18 cellular contexts compared by ENCODE assay signal in genomic region chr5:64180661-64181343, GRCh38. TPM values are rescaled to one million over a fixed set of nuclear protein-coding genes. Genes with fewer than 3 reads are reported as not detected.
DNase-seq lines count a peak whose midpoint lies in the region; ATAC-seq, FAIRE-seq and TF ChIP-seq lines count a peak whose summit lies in the region.
"Had no signal": no experiment of that assay in that cellular context is flagged by ENCODE, and none has a peak within 500 bp of the region (broad histone marks: within the 10 kb centered on the region; RNA-seq: fewer than 3 reads in every experiment).

No MANE protein-coding gene starts in this region.

- no peaks in the 10 kb centered on the region for H3K79me2 ChIP-seq in GM12878 (ENCODE audit: control insufficient read depth, insufficient read depth, low read length)

- ATAC-seq in GM12878: peak; percentile 24
- ATAC-seq in heart right ventricle: peak in 4 of 8 donors; percentile 38 to 75 (median 70)
- no peak for ATAC-seq in GM21381 (IDR thresholded peaks at IDR 0.05; ENCODE audit: unreplicated experiment)
- no peak for ATAC-seq in activated CD4-positive, CD25-positive, alpha-beta regulatory T cell treated with anti-CD3 and anti-CD28 coated beads, Interleukin-2, amount 50 U/mL, for 24 hours

- RAD21 ChIA-PET in GM12878 (lab: Charles Lee; ENCODE audit: unreplicated experiment): interaction anchor here (0.8 to 1.4 kb wide), 8 partner anchors 15 to 49 kb away, joined by 3 to 6 read pairs (median 3); no protein-coding TSS in a partner anchor

- POLR2A ChIA-PET in GM12878 (lab: Charles Lee): interaction anchor here (1.0 to 1.3 kb wide), 2 partner anchors 19 to 24 kb away, joined by 3 to 4 read pairs; no protein-coding TSS in a partner anchor

- DNase-seq in H4 (ENCODE audit: low spot score) (peak; percentile 15), GM12878 (ENCODE audit: low read depth, low spot score) (no peak), heart right ventricle (no peak), NOMO-1 (lab: John Stamatoyannopoulos, UW; ENCODE audit: unreplicated experiment in 2 of 2) (no peak), SKM-1 (lab: John Stamatoyannopoulos, UW; ENCODE audit: unreplicated experiment) (no peak)
- DNase-seq: activated naive CD4-positive, alpha-beta T cell treated with anti-CD3 and anti-CD28 coated beads, Interleukin-2, amount 50 U/mL, for 16 hours; cerebellar nuclear complex; DND-41; NCI-H2029; SK-N-SH; stimulated activated CD4-positive, alpha-beta T cell treated with anti-CD3 and anti-CD28 coated beads, Interleukin-2, amount 100 ng/mL, for 48 hours had no signal

- SMC1A ChIA-PET in GM12878 (lab: Charles Lee; ENCODE audit: uncharacterized antibody, unreplicated experiment): interaction anchor here (0.7 to 4.5 kb wide), 11 partner anchors 8 to 1420 kb away, joined by 3 to 21 read pairs (median 5); no protein-coding TSS in a partner anchor

- no peak for TF ChIP-seq EP300 in GM12878 (IDR thresholded peaks at IDR 0.05; ENCODE audit: borderline replicate concordance in 1 of 2, control insufficient read depth in 1 of 2, low read depth in 2 of 2, low read length in 2 of 2)

- H4K20me1 ChIP-seq in GM12878 (ENCODE audit: control insufficient read depth, insufficient read depth): no peaks in the 10 kb centered on the region
- H4K20me1 ChIP-seq: BLaER1 had no signal

- TF ChIP-seq POLR2A in GM12878 (IDR thresholded peaks at IDR 0.05; ENCODE audit: low read depth, low read length): no peak

- no peak overlapping the region for H2AFZ ChIP-seq in GM12878 (ENCODE audit: control insufficient read depth, low read depth, low read length)

- H3K4me3 ChIP-seq in GM12878: no peak overlapping the region
- H3K4me3 ChIP-seq in heart right ventricle: peak overlapping the region in 1 of 10 donors; percentile 0
- H3K4me3 ChIP-seq in skeletal muscle satellite cell (ENCODE audit: low read length): no peak overlapping the region
- H3K4me3 ChIP-seq: BLaER1, HAP-1 had no signal

- H3K4me1 ChIP-seq in GM12878 (ENCODE audit: control insufficient read depth, insufficient read depth, low read length): no peaks in the 10 kb centered on the region
- peaks cover 0 to 35% (median 8%) of the 10 kb centered on the region in 9 donors for H3K4me1 ChIP-seq in heart right ventricle
- H3K4me1 ChIP-seq in skeletal muscle satellite cell (ENCODE audit: control insufficient read depth, insufficient read depth, low read length): peaks cover 4% of the 10 kb centered on the region
- H3K4me1 ChIP-seq: BLaER1, HAP-1 had no signal

- H3K27me3 ChIP-seq in GM12878 (replicated peaks in 1 of 2; ENCODE audit: control insufficient read depth in 2 of 2, insufficient read depth in 2 of 2, low read length in 1 of 2) (no peaks in the 10 kb centered on the region), heart right ventricle (no peaks in the 10 kb centered on the region), skeletal muscle satellite cell (ENCODE audit: control insufficient read depth, insufficient read depth, low read length) (no peaks in the 10 kb centered on the region)
- H3K27me3 ChIP-seq: BLaER1 had no signal

- in situ Hi-C loops in GM12878 (cut with MboI): loop anchor here (25.0 kb wide), 1 partner anchor 881 kb away; no protein-coding TSS in a partner anchor

- H3K36me3 ChIP-seq in GM12878 (ENCODE audit: control insufficient read depth in 2 of 2, insufficient read depth in 2 of 2, low read length in 1 of 2): no peaks in the 10 kb centered on the region
- H3K36me3 ChIP-seq in heart right ventricle: no peaks in the 10 kb centered on the region
- no peaks in the 10 kb centered on the region for H3K36me3 ChIP-seq in skeletal muscle satellite cell (ENCODE audit: insufficient read depth, low read length)
- H3K36me3 ChIP-seq: BLaER1, HAP-1 had no signal

- no peak for TF ChIP-seq RAD21 in GM12878 (IDR thresholded peaks at IDR 0.05; ENCODE audit: insufficient read depth, low read depth, low read length)

- no TSS peak for BruUV-seq in GM12878 (replicated peaks; lab: Mats Ljungman, UMichigan)

- CTCF ChIA-PET in GM12878 (lab: Yijun Ruan, JAX): interaction anchor here (0.9 to 2.3 kb wide), 7 partner anchors 9 to 48 kb away, joined by 3 to 8 read pairs (median 3); no protein-coding TSS in a partner anchor

- no peak for FAIRE-seq in GM12878 (lab: Jason Lieb, UNC)

- H3K27ac ChIP-seq in GM12878 (ENCODE audit: control insufficient read depth, insufficient read depth) (no peak overlapping the region), heart right ventricle (peak overlapping the region in 7 of 10 donors; percentile 2 to 65 (median 39))
- H3K27ac ChIP-seq: BLaER1, VCaP had no signal

- H3K4me2 ChIP-seq in GM12878 (ENCODE audit: control insufficient read depth, insufficient read depth): no peak overlapping the region
- peak overlapping the region; percentile 42 for H3K4me2 ChIP-seq in skeletal muscle satellite cell (ENCODE audit: low read length)
- H3K4me2 ChIP-seq: BLaER1, SK-N-SH had no signal

- 3% methylated on average over 8 of the region's 8 CpGs for whole genome bisulfite sequencing in GM12878 (ENCODE audit: insufficient coverage, insufficient replicate concordance, low lambda C conversion rate, missing lambda C conversion rate)
- WGBS in heart right ventricle, 2 donors: 54 to 67% methylated on average over 8 of the region's 8 CpGs

- TF ChIP-seq CTCF in GM12878 (IDR thresholded peaks at IDR 0.05 in 2 of 3, conservative IDR thresholded peaks at IDR 0.05 in 1 of 3; ENCODE audit: control insufficient read depth in 2 of 3, extremely low read depth in 1 of 3, insufficient read depth in 1 of 3, low read depth in 3 of 3, low read length in 3 of 3) (no peak), heart right ventricle (IDR thresholded peaks at IDR 0.05) (no peak)

- H3K9ac ChIP-seq in GM12878 (ENCODE audit: control insufficient read depth, insufficient read depth, low read length): no peak overlapping the region
- H3K9ac ChIP-seq in skeletal muscle satellite cell (ENCODE audit: low read depth, low read length): no peak overlapping the region
- H3K9ac ChIP-seq: BLaER1, SK-N-SH had no signal

- intact Hi-C loops in GM12878 (cut with micrococcal nuclease; ENCODE audit: unreplicated experiment): no loop called here
- intact Hi-C loops in heart right ventricle (cut with DNase I): no loop called here

- no peaks in the 10 kb centered on the region for H3K9me3 ChIP-seq in GM12878 (replicated peaks; ENCODE audit: control insufficient read depth, insufficient read depth, low read length)
- peaks cover 0 to 9% (median 0%) of the 10 kb centered on the region in 11 donors for H3K9me3 ChIP-seq in heart right ventricle
- no peaks in the 10 kb centered on the region for H3K9me3 ChIP-seq in skeletal muscle satellite cell (replicated peaks; ENCODE audit: low read length)
- H3K9me3 ChIP-seq: BLaER1, HAP-1, SK-N-SH had no signal

TF ChIP-seq in GM12878, 131 proteins besides CTCF, POLR2A, EP300 and RAD21 (continues in another document):
- TF ChIP-seq ZNF207 (IDR thresholded peaks at IDR 0.05; ENCODE audit: borderline replicate concordance): no peak
- TF ChIP-seq TAF1 (IDR thresholded peaks at IDR 0.05; ENCODE audit: borderline replicate concordance, low read depth, low read length): no peak
- no peak for TF ChIP-seq ASH2L (IDR thresholded peaks at IDR 0.05; ENCODE audit: borderline replicate concordance, low read depth)
- TF ChIP-seq ZBED1 (IDR thresholded peaks at IDR 0.05; ENCODE audit: borderline replicate concordance): no peak
- TF ChIP-seq FOS (IDR thresholded peaks at IDR 0.05; ENCODE audit: borderline replicate concordance, extremely low read depth, insufficient read length): no peak
- no peak for TF ChIP-seq SIN3A (IDR thresholded peaks at IDR 0.05; ENCODE audit: low read depth, low read length)

RNA-seq across cellular contexts. Expression of gene RNF180, which starts 15.2 kb away (rescaled TPM):
- total RNA-seq in H4 (2014; rRNA removed; shearing (Covaris generic)): 6.3 and 6.6 TPM in 2 replicates
- 69.8 and 71.3 TPM in 2 replicates for total RNA-seq in GM12878 (2013; cell fraction: nucleolus; rRNA removed)
- total RNA-seq in GM12878 (2014; rRNA removed) (0.87 and 1.2 TPM in 2 replicates), GM12878 (2014; rRNA removed; fragmentation: Illumina TruSeq; extraction: Trizol) (1.1 and 1.5 TPM in 2 replicates), GM12878 (2021) (0.69 and 0.90 TPM in 2 replicates), heart right ventricle (10 to 100 TPM; 12.0 to 20.6 (median 14.1) TPM)
- not detected for polyA plus RNA-seq in GM12878 (2011; ENCODE audit: low read depth)
- polyA plus RNA-seq in GM12878 (2011; rRNA removed) (0.75 and 0.88 TPM in 2 replicates), GM12878 (2014; fragmentation: Illumina TruSeq; extraction: Trizol) (0.87 and 0.94 TPM in 2 replicates), GM12878 (2014; fragmentation: Nextera tagmentation; extraction: Ambion mirVana) (under 1 TPM; 0.16 to 0.20 TPM), GM12878 (2014; rRNA removed) (0.15 and 0.72 TPM in 2 replicates), GM12878 (2016; fragmentation: Nextera tagmentation; extraction: Ambion mirVana) (under 1 TPM; 0.24 to 0.48 TPM), heart right ventricle (1 to 10 TPM; 1.0 to 3.1 TPM)
- 0.25 and 0.39 TPM in 2 replicates for polyA plus RNA-seq in GM12878 (2011; cell fraction: cytosol; rRNA removed)
- polyA plus RNA-seq in GM12878 (2011; cell fraction: nucleus; rRNA removed): 0.51 and 0.75 TPM in 2 replicates
- 0.06 TPM in 1 of 2 replicates, not detected in the other for polyA plus RNA-seq in GM12878 (2012)
- polyA minus RNA-seq in GM12878 (2011; rRNA and poly(A)+ RNA removed): 1.0 and 1.4 TPM in 2 replicates
- 0.27 and 0.83 TPM in 2 replicates for polyA minus RNA-seq in GM12878 (2011; cell fraction: cytosol; rRNA and poly(A)+ RNA removed)
- polyA minus RNA-seq in GM12878 (2011; cell fraction: nucleus; rRNA and poly(A)+ RNA removed): 1.8 and 2.4 TPM in 2 replicates
- 0.76 and 1.1 TPM in 2 replicates for total RNA-seq in skeletal muscle satellite cell (2012; rRNA removed)
- total RNA-seq: mononuclear cell had no signal
